In the genomic region with DNA sequence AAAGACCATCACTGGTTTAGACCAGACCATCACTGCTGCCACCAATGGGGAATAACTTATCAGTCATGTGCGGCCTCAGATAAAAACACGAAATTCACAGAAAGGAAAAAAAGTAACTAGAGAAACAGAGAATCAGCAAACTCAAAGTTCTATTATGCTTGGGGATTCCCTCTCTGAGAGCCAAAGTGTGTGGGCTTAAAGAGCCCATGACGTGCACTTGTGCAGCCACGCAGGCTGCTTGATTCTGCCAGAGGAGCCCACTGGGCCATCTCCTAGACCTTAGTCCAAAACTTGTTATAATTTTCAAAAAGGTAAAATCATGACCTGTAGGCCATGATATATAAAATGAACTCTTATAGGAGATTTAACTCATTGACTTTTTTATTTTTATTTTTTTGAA, we compare ENCODE assay signal across 32 cellular contexts. TPM values are rescaled to one million over a fixed set of nuclear protein-coding genes. Genes with fewer than 3 reads are reported as not detected.
"Had no signal": no experiment of that assay in that cellular context is flagged by ENCODE, and none has a peak within 500 bp of the region (broad histone marks: within the 10 kb centered on the region; RNA-seq: fewer than 3 reads in every experiment).

No MANE protein-coding gene starts in this region.

- H3K4me3 Mint-ChIP-seq: activated CD4-positive, alpha-beta memory T cell treated with anti-CD3 and anti-CD28 coated beads for 36 hours; activated naive CD8-positive, alpha-beta T cell treated with anti-CD3 and anti-CD28 coated beads for 36 hours; central memory CD8-positive, alpha-beta T cell; T-helper 1 cell treated with Interleukin-12 subunit alpha and Interleukin-12 subunit beta and Interleukin-4 antibody, amounts not matched to agents 30 μg/mL and 1 μg/mL, for 36 hours; T-helper 2 cell treated with Interferon-gamma antibody and Interleukin-4, amounts not matched to agents 5 μg/mL and 100 μg/mL, for 36 hours had no signal

- H3K4me1 ChIP-seq: SJSA1 had no signal

- H3K9ac ChIP-seq: SK-N-SH had no signal

- ATAC-seq: Panc1 had no signal

- DNase-seq: activated CD4-positive, alpha-beta memory T cell treated with anti-CD3 and anti-CD28 coated beads for 36 hours; activated CD4-positive, alpha-beta T cell treated with anti-CD3 and anti-CD28 coated beads, Interleukin-2, amount 50 U/mL, for 1 hour; activated gamma-delta T cell treated with Interleukin-2 at 50 U/mL for 16 hours; activated naive CD4-positive, alpha-beta T cell treated with anti-CD3 and anti-CD28 coated beads, Interleukin-2, amount 50 U/mL, for 16 hours; activated naive CD8-positive, alpha-beta T cell treated with anti-CD3 and anti-CD28 coated beads for 36 hours; activated T-cell treated with anti-CD3 and anti-CD28 coated beads, Interleukin-2, amount 50 U/mL, for 1 hour; amniotic stem cell; brain microvascular endothelial cell; Kasumi-1; KG1; MG63; NCI-H1048; NCI-H1105 treated with DMSO at 0.1 percent for 48 hours; NCI-H1436; NCI-H1694; NCI-H1930; NCI-H2081 treated with DMSO at 0.1 percent for 48 hours; NCI-H226; NCI-H446 treated with DMSO at 0.1 percent for 48 hours; NCI-H524 treated with DMSO at 0.1 percent for 48 hours; SHP77; SK-N-SH had no signal

- H3K9me3 Mint-ChIP-seq: activated CD4-positive, alpha-beta memory T cell treated with anti-CD3 and anti-CD28 coated beads for 36 hours; activated naive CD8-positive, alpha-beta T cell treated with anti-CD3 and anti-CD28 coated beads for 36 hours; central memory CD8-positive, alpha-beta T cell; T-helper 1 cell treated with Interleukin-12 subunit alpha and Interleukin-12 subunit beta and Interleukin-4 antibody, amounts not matched to agents 30 μg/mL and 1 μg/mL, for 36 hours; T-helper 2 cell treated with Interferon-gamma antibody and Interleukin-4, amounts not matched to agents 5 μg/mL and 100 μg/mL, for 36 hours had no signal

- H3K27ac Mint-ChIP-seq: activated CD4-positive, alpha-beta memory T cell treated with anti-CD3 and anti-CD28 coated beads for 36 hours; activated naive CD8-positive, alpha-beta T cell treated with anti-CD3 and anti-CD28 coated beads for 36 hours; T-helper 1 cell treated with Interleukin-12 subunit alpha and Interleukin-12 subunit beta and Interleukin-4 antibody, amounts not matched to agents 30 μg/mL and 1 μg/mL, for 36 hours; T-helper 2 cell treated with Interferon-gamma antibody and Interleukin-4, amounts not matched to agents 5 μg/mL and 100 μg/mL, for 36 hours had no signal

- H3K9me3 ChIP-seq: MG63, SJSA1, SK-N-SH had no signal

- H3K27ac ChIP-seq: brain microvascular endothelial cell, SJSA1 had no signal

- H3K27me3 ChIP-seq: brain microvascular endothelial cell, MG63, SJSA1 had no signal

- H3K4me2 ChIP-seq: SK-N-SH had no signal

- H3K36me3 ChIP-seq: brain microvascular endothelial cell, MG63, SJSA1 had no signal

- H3K27me3 Mint-ChIP-seq: activated CD4-positive, alpha-beta memory T cell treated with anti-CD3 and anti-CD28 coated beads for 36 hours; activated naive CD8-positive, alpha-beta T cell treated with anti-CD3 and anti-CD28 coated beads for 36 hours; central memory CD8-positive, alpha-beta T cell had no signal

- FAIRE-seq: TTC549 had no signal

- H3K36me3 Mint-ChIP-seq: activated CD4-positive, alpha-beta memory T cell treated with anti-CD3 and anti-CD28 coated beads for 36 hours; activated naive CD8-positive, alpha-beta T cell treated with anti-CD3 and anti-CD28 coated beads for 36 hours had no signal

- H3K4me1 Mint-ChIP-seq: activated naive CD8-positive, alpha-beta T cell treated with anti-CD3 and anti-CD28 coated beads for 36 hours; central memory CD8-positive, alpha-beta T cell had no signal

- H3K4me3 ChIP-seq: MG63, SJSA1 had no signal

RNA-seq across cellular contexts. Expression of gene RAB44, which starts 15.2 kb away (rescaled TPM):
- total RNA-seq: activated CD8-positive, alpha-beta memory T cell treated with anti-CD3 and anti-CD28 coated beads for 36 hours; activated naive CD8-positive, alpha-beta T cell treated with anti-CD3 and anti-CD28 coated beads for 36 hours; chondrocyte; RPMI7951; SJSA1 had no signal
- polyA plus RNA-seq: aorta had no signal
